ENCODE assay signal across 9 cellular contexts in the genomic region with DNA sequence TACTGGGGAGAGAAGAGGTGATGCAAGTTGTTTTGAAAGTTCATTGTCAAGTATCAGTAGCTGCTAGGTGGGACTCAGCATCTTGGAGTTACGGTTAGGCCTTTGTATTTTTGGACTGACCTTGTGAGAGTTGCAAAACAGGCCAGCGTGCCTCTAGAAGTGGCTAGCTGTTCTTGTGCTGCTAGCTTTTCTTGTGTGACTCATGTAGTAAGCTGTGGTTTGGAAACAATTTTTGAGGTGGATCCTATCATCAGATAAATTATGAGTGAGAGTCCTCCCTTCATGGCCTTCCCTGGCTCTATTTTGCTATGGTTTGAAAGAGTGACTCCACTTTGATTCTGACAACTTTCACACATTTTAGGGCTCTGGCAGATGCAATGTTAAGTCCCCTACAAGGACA.
A peak's percentile ranks its signal among the peaks of the same experiment; 100 is the strongest.
DNase-seq lines count a peak whose midpoint lies in the region; ATAC-seq and TF ChIP-seq lines count a peak whose summit lies in the region.
"Had no signal": no experiment of that assay in that cellular context is flagged by ENCODE, and none has a peak within 500 bp of the region (broad histone marks: within the 10 kb centered on the region; RNA-seq: fewer than 3 reads in every experiment).

No MANE protein-coding gene starts in this region.

- intact Hi-C loops in activated T-helper 1 cell treated with anti-CD3 and anti-CD28 coated beads, Interleukin-12 subunit alpha, Interleukin-12 subunit beta, Interleukin-2, Interleukin-4 antibody, amounts not matched to agents 30 ng/mL and 10 ng/mL and 1 ng/mL, durations not matched to agents 14 hours and 24 hours and 36 hours (cut with micrococcal nuclease): loop anchor here (1.0 to 5.0 kb wide), 5 partner anchors 103 to 406 kb away; no protein-coding TSS in a partner anchor
- intact Hi-C loops in sciatic nerve (cut with DNase I) (no loop called here), upper lobe of right lung (cut with DNase I) (no loop called here)

- H3K36me3 Mint-ChIP-seq in activated T-helper 1 cell treated with anti-CD3 and anti-CD28 coated beads, Interleukin-12 subunit alpha, Interleukin-12 subunit beta, Interleukin-2, Interleukin-4 antibody, amounts not matched to agents 30 ng/mL and 10 ng/mL and 1 ng/mL, durations not matched to agents 14 hours and 24 hours and 36 hours (ENCODE audit: low read depth): no peaks in the 10 kb centered on the region
- H3K36me3 Mint-ChIP-seq: activated naive CD4-positive, alpha-beta T cell treated with anti-CD3 and anti-CD28 coated beads, Interleukin-2, amount 50 U/mL, for 24 hours had no signal

- peak overlapping the region; percentile 14 for H3K27ac Mint-ChIP-seq in activated T-helper 1 cell treated with anti-CD3 and anti-CD28 coated beads, Interleukin-12 subunit alpha, Interleukin-12 subunit beta, Interleukin-2, Interleukin-4 antibody, amounts not matched to agents 30 ng/mL and 10 ng/mL and 1 ng/mL, durations not matched to agents 14 hours and 24 hours and 36 hours
- H3K27ac Mint-ChIP-seq: activated naive CD4-positive, alpha-beta T cell treated with anti-CD3 and anti-CD28 coated beads, Interleukin-2, amount 50 U/mL, for 24 hours had no signal

- H2AFZ ChIP-seq in hepatocyte: no peak overlapping the region

- no peaks in the 10 kb centered on the region for H4K20me1 ChIP-seq in hepatocyte (ENCODE audit: insufficient read depth, poor library complexity, severe bottlenecking)

- no peaks in the 10 kb centered on the region for H3K36me3 ChIP-seq in hepatocyte (replicated peaks; ENCODE audit: insufficient read depth, low read depth)
- no peaks in the 10 kb centered on the region for H3K36me3 ChIP-seq in upper lobe of right lung

- H3K4me3 Mint-ChIP-seq in activated T-helper 1 cell treated with anti-CD3 and anti-CD28 coated beads, Interleukin-12 subunit alpha, Interleukin-12 subunit beta, Interleukin-2, Interleukin-4 antibody, amounts not matched to agents 30 ng/mL and 10 ng/mL and 1 ng/mL, durations not matched to agents 14 hours and 24 hours and 36 hours: no peak overlapping the region
- H3K4me3 Mint-ChIP-seq: activated naive CD4-positive, alpha-beta T cell treated with anti-CD3 and anti-CD28 coated beads, Interleukin-2, amount 50 U/mL, for 24 hours had no signal

- no peaks in the 10 kb centered on the region for H3K79me2 ChIP-seq in hepatocyte

- peak; percentile 50 for ATAC-seq in GM18909 (IDR thresholded peaks at IDR 0.05; ENCODE audit: poor library complexity, unreplicated experiment)
- peak; percentile 42 for ATAC-seq in HG03175 (IDR thresholded peaks at IDR 0.05; ENCODE audit: unreplicated experiment)
- ATAC-seq in sciatic nerve: peak; percentile 88
- no peak for ATAC-seq in upper lobe of right lung

- TF ChIP-seq CTCF in hepatocyte (IDR thresholded peaks at IDR 0.05; ENCODE audit: poor library complexity): no peak
- TF ChIP-seq CTCF in upper lobe of right lung (IDR thresholded peaks at IDR 0.05): no peak

- WGBS in hepatocyte (ENCODE audit: low lambda C conversion rate, missing lambda C conversion rate): 83% methylated on average over 2 of the region's 2 CpGs

- H3K4me3 ChIP-seq in hepatocyte (no peak overlapping the region), upper lobe of right lung (no peak overlapping the region)

- no peak overlapping the region for H3K4me2 ChIP-seq in hepatocyte

- peaks cover 26% of the 10 kb centered on the region for H3K4me1 Mint-ChIP-seq in activated T-helper 1 cell treated with anti-CD3 and anti-CD28 coated beads, Interleukin-12 subunit alpha, Interleukin-12 subunit beta, Interleukin-2, Interleukin-4 antibody, amounts not matched to agents 30 ng/mL and 10 ng/mL and 1 ng/mL, durations not matched to agents 14 hours and 24 hours and 36 hours (ENCODE audit: low read depth)
- H3K4me1 Mint-ChIP-seq: activated naive CD4-positive, alpha-beta T cell treated with anti-CD3 and anti-CD28 coated beads, Interleukin-2, amount 50 U/mL, for 24 hours had no signal

- no peaks in the 10 kb centered on the region for H3K9me3 ChIP-seq in hepatocyte (ENCODE audit: low read depth)
- peaks cover 5% of the 10 kb centered on the region for H3K9me3 ChIP-seq in upper lobe of right lung

- no peak for DNase-seq in activated T-helper 1 cell treated with anti-CD3 and anti-CD28 coated beads, Interleukin-12 subunit alpha, Interleukin-12 subunit beta, Interleukin-2, Interleukin-4 antibody, amounts not matched to agents 30 ng/mL and 10 ng/mL and 1 ng/mL, durations not matched to agents 14 hours and 24 hours and 36 hours (ENCODE audit: low spot score)
- DNase-seq in sciatic nerve (ENCODE audit: low spot score) (no peak), hepatocyte (ENCODE audit: low spot score) (no peak), upper lobe of right lung (no peak), putamen (ENCODE audit: low spot score) (no peak)
- DNase-seq: NCI-H82 had no signal

- H3K4me1 ChIP-seq in hepatocyte (ENCODE audit: insufficient read depth) (no peaks in the 10 kb centered on the region), upper lobe of right lung (peaks cover 4% of the 10 kb centered on the region)

- peaks cover 11% of the 10 kb centered on the region for H3K9me3 Mint-ChIP-seq in activated T-helper 1 cell treated with anti-CD3 and anti-CD28 coated beads, Interleukin-12 subunit alpha, Interleukin-12 subunit beta, Interleukin-2, Interleukin-4 antibody, amounts not matched to agents 30 ng/mL and 10 ng/mL and 1 ng/mL, durations not matched to agents 14 hours and 24 hours and 36 hours

- no peaks in the 10 kb centered on the region for H3K9me2 ChIP-seq in hepatocyte (replicated peaks; ENCODE audit: insufficient read depth)

- peaks cover 16% of the 10 kb centered on the region for H3K27me3 Mint-ChIP-seq in activated T-helper 1 cell treated with anti-CD3 and anti-CD28 coated beads, Interleukin-12 subunit alpha, Interleukin-12 subunit beta, Interleukin-2, Interleukin-4 antibody, amounts not matched to agents 30 ng/mL and 10 ng/mL and 1 ng/mL, durations not matched to agents 14 hours and 24 hours and 36 hours (ENCODE audit: insufficient read depth)

- no peaks in the 10 kb centered on the region for H3K27me3 ChIP-seq in hepatocyte
- H3K27me3 ChIP-seq in upper lobe of right lung: no peaks in the 10 kb centered on the region

- H3K27ac ChIP-seq in hepatocyte (no peak overlapping the region), upper lobe of right lung (no peak overlapping the region)
